Comparison of ENCODE assay signal across 16 cellular contexts in genomic region chr2:77513191-77513590, GRCh38. TPM values are rescaled to one million over a fixed set of nuclear protein-coding genes. Genes with fewer than 3 reads are reported as not detected.
DNase-seq lines count a peak whose midpoint lies in the region; TF ChIP-seq lines count a peak whose summit lies in the region.
"Had no signal": no experiment of that assay in that cellular context is flagged by ENCODE, and none has a peak within 500 bp of the region (broad histone marks: within the 10 kb centered on the region; RNA-seq: fewer than 3 reads in every experiment).

No MANE protein-coding gene starts in this region.

- in situ Hi-C loops in mammary epithelial cell (cut with MboI; ENCODE audit: low sequenced_read_pairs in 2 of 2), result no loop called here

- peaks cover 14% of the 10 kb centered on the region for H3K27me3 Mint-ChIP-seq in MCF 10A (ENCODE audit: insufficient read depth, unreplicated experiment)
- no peaks in the 10 kb centered on the region for H3K27me3 Mint-ChIP-seq in glutamatergic neuron (ENCODE audit: unreplicated experiment)

- intact Hi-C loops in MCF 10A (cut with micrococcal nuclease), result no loop called here
- intact Hi-C loops in mammary epithelial cell (cut with micrococcal nuclease), result no loop called here

- H3K9me3 ChIP-seq in mammary epithelial cell (replicated peaks; ENCODE audit: insufficient read depth, low read length) (peaks cover 5% of the 10 kb centered on the region), neural cell (ENCODE audit: low read length) (no peaks in the 10 kb centered on the region)

- CTCF ChIA-PET in MCF 10A (lab: Yijun Ruan, JAX), result interaction anchor here (0.5 kb wide), 1 partner anchor 12 kb away, joined by 3 read pairs; no protein-coding TSS in a partner anchor
- CTCF ChIA-PET in mammary epithelial cell (lab: Charles Lee; ENCODE audit: low non-redundant PET), result no interaction called here

- H3K9ac ChIP-seq in mammary epithelial cell (ENCODE audit: insufficient read depth, low read length) (no peak overlapping the region), neural cell (ENCODE audit: low read length) (no peak overlapping the region)

- H3K27me3 ChIP-seq in mammary epithelial cell (ENCODE audit: insufficient read depth, low read length), result no peaks in the 10 kb centered on the region
- no peaks in the 10 kb centered on the region for H3K27me3 ChIP-seq in neural cell (ENCODE audit: insufficient read depth, low read depth, low read length)

- no peaks in the 10 kb centered on the region for H4K20me1 ChIP-seq in mammary epithelial cell (ENCODE audit: insufficient read depth, low read length)
- no peaks in the 10 kb centered on the region for H4K20me1 ChIP-seq in neural cell (ENCODE audit: insufficient read depth)

- TF ChIP-seq CTCF in MCF 10A (IDR thresholded peaks at IDR 0.05; ENCODE audit: unreplicated experiment), result no peak
- no peak for TF ChIP-seq CTCF in mammary epithelial cell (conservative IDR thresholded peaks at IDR 0.05 in 1 of 2, IDR thresholded peaks at IDR 0.05 in 1 of 2; ENCODE audit: extremely low read depth in 1 of 2, insufficient read depth in 1 of 2, low read depth in 1 of 2, low read length in 2 of 2)
- no peak for TF ChIP-seq CTCF in neural cell (IDR thresholded peaks at IDR 0.05; ENCODE audit: poor library complexity, severe bottlenecking)
- no peak for TF ChIP-seq CTCF in glutamatergic neuron (IDR thresholded peaks at IDR 0.05; ENCODE audit: partially characterized antibody, unreplicated experiment)

- dilution Hi-C loops in mammary epithelial cell (cut with HindIII; ENCODE audit: low sequenced_read_pairs), result no loop called here

- H3K27ac ChIP-seq in mammary epithelial cell (ENCODE audit: insufficient read depth, low read depth, low read length), result no peak overlapping the region
- H3K27ac ChIP-seq in neural cell (ENCODE audit: low read length), result no peak overlapping the region
- H3K27ac ChIP-seq: 22Rv1 had no signal

- POLR2A ChIA-PET in MCF 10A (lab: Yijun Ruan, JAX), result no interaction called here

- DNase-seq in MCF 10A (ENCODE audit: unreplicated experiment) (peak; percentile 30), mammary epithelial cell (no peak), amniotic epithelial cell (ENCODE audit: low read depth) (peak; percentile 61), KG1 (lab: John Stamatoyannopoulos, UW) (no peak), NCI-H446 (lab: John Stamatoyannopoulos, UW) (no peak), glutamatergic neuron (no peak)
- DNase-seq in stimulated activated CD4-positive, alpha-beta T cell treated with anti-CD3 and anti-CD28 coated beads, Interleukin-4, amount 100 ng/mL, for 1 hour, result no peak
- DNase-seq: C1 segment of cervical spinal cord; NCI-H1048; NCI-H146; NCI-H2081 treated with DMSO at 0.1 percent for 48 hours; NCI-H2227 treated with DMSO at 0.1 percent for 48 hours; NCI-H526 treated with DMSO at 0.1 percent for 48 hours; NK-92 treated with Interleukin-12 subunit alpha and Interleukin-12 subunit beta, amount 100 ng/mL, for 24 hours had no signal

- peaks cover 9% of the 10 kb centered on the region for H3F3A ChIP-seq in neural cell (ENCODE audit: insufficient read depth, low read length, poor library complexity, severe bottlenecking)

- H3K9me3 Mint-ChIP-seq in MCF 10A (ENCODE audit: unreplicated experiment) (no peaks in the 10 kb centered on the region), glutamatergic neuron (ENCODE audit: unreplicated experiment) (no peaks in the 10 kb centered on the region)

- H3K36me3 ChIP-seq in mammary epithelial cell (ENCODE audit: insufficient read depth, low read length) (no peaks in the 10 kb centered on the region), neural cell (ENCODE audit: insufficient read depth, low read length) (no peaks in the 10 kb centered on the region)

- no peaks in the 10 kb centered on the region for H3K9me2 ChIP-seq in neural cell (ENCODE audit: insufficient read depth, low read length)

- H3K4me2 ChIP-seq in mammary epithelial cell (ENCODE audit: insufficient read depth, low read depth, low read length), result no peak overlapping the region
- H3K4me2 ChIP-seq in neural cell (ENCODE audit: low read length), result no peak overlapping the region

- TF ChIP-seq EP300 in neural cell (conservative IDR thresholded peaks at IDR 0.05; ENCODE audit: poor library complexity, severe bottlenecking), result no peak

- BruUV-seq in MCF 10A (replicated peaks; lab: Mats Ljungman, UMichigan) (no TSS peak), mammary epithelial cell (replicated peaks; lab: Mats Ljungman, UMichigan) (no TSS peak)

- H3K4me3 Mint-ChIP-seq in MCF 10A (ENCODE audit: unreplicated experiment) (no peak overlapping the region), glutamatergic neuron (ENCODE audit: unreplicated experiment) (no peak overlapping the region)

- no peak for TF ChIP-seq RAD21 in neural cell (conservative IDR thresholded peaks at IDR 0.05)

- H3K79me2 ChIP-seq in mammary epithelial cell (ENCODE audit: insufficient read depth, low read length), result no peaks in the 10 kb centered on the region
- peaks cover 84% of the 10 kb centered on the region for H3K79me2 ChIP-seq in neural cell (replicated peaks; ENCODE audit: insufficient read depth, low read length)

- no peaks in the 10 kb centered on the region for H3K4me1 ChIP-seq in mammary epithelial cell (ENCODE audit: insufficient read depth, low read length)

- 75% methylated on average over 4 of the region's 4 CpGs for WGBS in mammary epithelial cell (ENCODE audit: low coverage, missing lambda C conversion rate)

- H3K27ac Mint-ChIP-seq in MCF 10A (ENCODE audit: low read depth, unreplicated experiment) (no peak overlapping the region), glutamatergic neuron (ENCODE audit: unreplicated experiment) (no peak overlapping the region)

- no peaks in the 10 kb centered on the region for H3K4me1 Mint-ChIP-seq in MCF 10A (ENCODE audit: insufficient read depth, unreplicated experiment)
- H3K4me1 Mint-ChIP-seq in glutamatergic neuron (ENCODE audit: low read depth, unreplicated experiment), result no peaks in the 10 kb centered on the region

- H3K4me3 ChIP-seq in mammary epithelial cell (replicated peaks in 1 of 3; ENCODE audit: insufficient read depth in 1 of 3, low read depth in 2 of 3, low read length in 3 of 3) (no peak overlapping the region), neural cell (ENCODE audit: low read length) (peak overlapping the region; percentile 48)

- H2AFZ ChIP-seq in mammary epithelial cell (ENCODE audit: low read depth, low read length) (no peak overlapping the region), neural cell (ENCODE audit: low read depth, low read length) (no peak overlapping the region)

- H3K36me3 Mint-ChIP-seq in MCF 10A (ENCODE audit: insufficient read depth, unreplicated experiment) (peaks cover 4% of the 10 kb centered on the region), glutamatergic neuron (ENCODE audit: unreplicated experiment) (no peaks in the 10 kb centered on the region)

TF ChIP-seq in neural cell, 6 proteins besides CTCF, POLR2A, EP300 and RAD21:
- TF ChIP-seq MXI1 (conservative IDR thresholded peaks at IDR 0.05; ENCODE audit: poor library complexity, severe bottlenecking), result no peak
- no peak for TF ChIP-seq TAF1 (IDR thresholded peaks at IDR 0.05; ENCODE audit: low read depth)
- no peak for TF ChIP-seq SMC3 (conservative IDR thresholded peaks at IDR 0.05; ENCODE audit: poor library complexity)
- no peak for TF ChIP-seq EZH2 (IDR thresholded peaks at IDR 0.05; ENCODE audit: borderline replicate concordance, insufficient read depth, low read length, poor library complexity, severe bottlenecking)
- no peak for TF ChIP-seq POLR2AphosphoS5 (IDR thresholded peaks at IDR 0.05)
- no peak for TF ChIP-seq REST (IDR thresholded peaks at IDR 0.05; ENCODE audit: borderline replicate concordance)
TF ChIP-seq in neural cell: peak in this region for 0.

RNA-seq across cellular contexts. Expression of gene LRRTM4, which starts 9.0 kb away (rescaled TPM):
- total RNA-seq in MCF 10A (2022), result not detected in 2 replicates
- not detected for total RNA-seq in mammary epithelial cell
- not detected for polyA plus RNA-seq in mammary epithelial cell
- not detected for polyA minus RNA-seq in mammary epithelial cell
- 37.1 and 37.3 TPM in 2 replicates for polyA plus RNA-seq in neural cell
- 168 and 200 TPM in 2 replicates for polyA minus RNA-seq in neural cell
- total RNA-seq in glutamatergic neuron (ENCODE audit: unreplicated experiment), result 18.6 TPM

Comparison
In these comparisons a context has a peak if more than half of its experiments do, and no peak if none do; other contexts are left out.
1. DNase-seq: peak in MCF 10A (single experiment) and amniotic epithelial cell (single experiment); none in mammary epithelial cell (single experiment), KG1 (single experiment), stimulated activated CD4-positive, alpha-beta T cell treated with anti-CD3 and anti-CD28 coated beads, Interleukin-4, amount 100 ng/mL, for 1 hour (single experiment), NCI-H446 (0 of 2) and glutamatergic neuron (single experiment).
2. RNA of gene LRRTM4, which starts 9.0 kb away (total RNA-seq): 18.6 TPM in glutamatergic neuron (single experiment); not detected in MCF 10A and not detected in mammary epithelial cell; every median in the first group is over 10 times any median in the second.